Comparison of ENCODE assay signal across 29 cellular contexts in the genomic region with DNA sequence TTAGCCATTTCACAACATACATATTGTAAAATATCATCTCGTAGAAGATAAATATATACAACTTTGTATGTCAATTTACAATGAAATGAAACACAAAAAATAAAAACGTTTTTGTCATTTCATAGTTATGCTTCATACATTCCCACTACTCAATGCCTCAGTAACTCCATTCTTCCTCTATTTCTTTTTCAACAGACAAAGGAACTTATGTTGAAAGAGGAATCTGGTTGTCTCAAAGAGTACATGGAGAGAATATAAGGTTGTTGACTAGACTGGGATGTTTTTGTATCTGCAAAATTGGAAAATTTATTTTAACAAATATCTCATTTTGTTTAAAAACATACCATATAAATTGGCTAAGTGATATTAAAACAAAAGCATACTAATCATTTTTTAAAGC.
"Had no signal": no experiment of that assay in that cellular context is flagged by ENCODE, and none has a peak within 500 bp of the region (broad histone marks: within the 10 kb centered on the region; RNA-seq: fewer than 3 reads in every experiment).

No MANE protein-coding gene starts in this region.

- H3K4me3 ChIP-seq: ascending aorta, breast epithelium, cardiac muscle cell, coronary artery had no signal

- H3K27me3 ChIP-seq: ascending aorta, breast epithelium, cardiac muscle cell had no signal

- ATAC-seq: activated CD4-positive, alpha-beta T cell treated with anti-CD3 and anti-CD28 coated beads for 36 hours; activated CD8-positive, alpha-beta memory T cell treated with anti-CD3 and anti-CD28 coated beads, Interleukin-2, amount 10 ng/mL, durations not matched to agents 7 days and 5 days; activated CD8-positive, alpha-beta T cell treated with anti-CD3 and anti-CD28 coated beads, Interleukin-2, amount 10 ng/mL, durations not matched to agents 7 days and 5 days; activated naive CD8-positive, alpha-beta T cell treated with anti-CD3 and anti-CD28 coated beads, Interleukin-2, amount 50 U/mL, for 24 hours; esophagus mucosa; T-helper 17 cell had no signal

- H3K9me3 ChIP-seq: ascending aorta, breast epithelium had no signal

- H3K36me3 ChIP-seq: ascending aorta, breast epithelium, cardiac muscle cell had no signal

- H3K4me1 ChIP-seq: ascending aorta, breast epithelium had no signal

- H3K27ac ChIP-seq: ascending aorta, breast epithelium, cardiac muscle cell, coronary artery had no signal

- DNase-seq: activated CD4-positive, alpha-beta memory T cell treated with anti-CD3 and anti-CD28 coated beads for 36 hours; activated CD4-positive, alpha-beta T cell treated with anti-CD3 and anti-CD28 coated beads for 36 hours; activated CD4-positive, alpha-beta T cell treated with anti-CD3 and anti-CD28 coated beads, Interleukin-2, amount 10 ng/mL, durations not matched to agents 24 days and 14 days; activated CD4-positive, CD25-positive, alpha-beta regulatory T cell; activated CD4-positive, CD25-positive, alpha-beta regulatory T cell treated with anti-CD3 and anti-CD28 coated beads, Interleukin-2, amount 50 U/mL, for 72 hours; activated CD8-positive, alpha-beta memory T cell treated with anti-CD3 and anti-CD28 coated beads, Interleukin-2, amount 10 ng/mL, durations not matched to agents 7 days and 5 days; activated CD8-positive, alpha-beta memory T cell treated with anti-CD3 and anti-CD28 coated beads, Interleukin-2, amount 50 U/mL, for 4 hours; activated CD8-positive, alpha-beta T cell treated with anti-CD3 and anti-CD28 coated beads, Interleukin-2, amount 10 ng/mL, durations not matched to agents 7 days and 5 days; activated effector memory CD4-positive, alpha-beta T cell treated with anti-CD3 and anti-CD28 coated beads, Interleukin-2, amount 50 U/mL, for 16 hours; activated naive CD4-positive, alpha-beta T cell treated with anti-CD3 and anti-CD28 coated beads for 36 hours; activated naive CD8-positive, alpha-beta T cell treated with anti-CD3 and anti-CD28 coated beads for 36 hours; activated naive CD8-positive, alpha-beta T cell treated with anti-CD3 and anti-CD28 coated beads, Interleukin-2, amount 50 U/mL, for 24 hours; activated T-cell treated with anti-CD3 and anti-CD28 coated beads, Interleukin-2, amount 50 U/mL, for 1 hour; activated T-cell treated with anti-CD3 and anti-CD28 coated beads, Interleukin-2, amount 50 U/mL, for 48 hours; central memory CD4-positive, alpha-beta T cell; cerebellar nuclear complex; dorsolateral prefrontal cortex; effector memory CD4-positive, alpha-beta T cell; endodermal cell; foreskin fibroblast; head of caudate nucleus; T-helper 1 cell; T-helper 17 cell; T1000 had no signal
